8 cellular contexts compared by ENCODE assay signal in genomic region chr4:92303621-92304027, GRCh38. TPM values are rescaled to one million over a fixed set of nuclear protein-coding genes. Genes with fewer than 3 reads are reported as not detected.
DNase-seq lines count a peak whose midpoint lies in the region; TF ChIP-seq lines count a peak whose summit lies in the region.

Gene GRID2, plus strand, starts transcription at chr4:92303966.

- H3K9me3 ChIP-seq in MG63 (no peaks in the 10 kb centered on the region), mesodermal cell (ENCODE audit: control insufficient read depth, low read length) (no peaks in the 10 kb centered on the region), colonic mucosa (no peaks in the 10 kb centered on the region)

- no peaks in the 10 kb centered on the region for H3K9me3 Mint-ChIP-seq in activated T-helper 1 cell treated with anti-CD3 and anti-CD28 coated beads, Interleukin-12 subunit alpha, Interleukin-12 subunit beta, Interleukin-2, Interleukin-4 antibody, amounts not matched to agents 30 ng/mL and 10 ng/mL and 1 ng/mL, durations not matched to agents 14 hours and 24 hours and 36 hours

- WGBS in mesodermal cell (ENCODE audit: insufficient coverage in 2 of 2), 2 experiments: 0% methylated on average over 14 to 17 of the region's 29 CpGs

- H3K4me3 ChIP-seq in MG63: 0 out of 2 replicates have a peak within 1 kb of the TSS, but pooled peaks have one; percentile 3
- no peak within 1 kb of the TSS for H3K4me3 ChIP-seq in choroid plexus epithelial cell (ENCODE audit: low read depth, low read length)
- H3K4me3 ChIP-seq in mesodermal cell (ENCODE audit: extremely low read depth, insufficient read depth, low read length, poor library complexity, severe bottlenecking): peak within 1 kb of the TSS; percentile 46
- no peak within 1 kb of the TSS for H3K4me3 ChIP-seq in colonic mucosa

- no peaks in the 10 kb centered on the region for H3K36me3 ChIP-seq in MG63
- no peaks in the 10 kb centered on the region for H3K36me3 ChIP-seq in mesodermal cell (ENCODE audit: control insufficient read depth, insufficient read depth, low read length)
- H3K36me3 ChIP-seq in colonic mucosa: no peaks in the 10 kb centered on the region

- peaks cover 20% of the 10 kb centered on the region for H3K27me3 Mint-ChIP-seq in activated T-helper 1 cell treated with anti-CD3 and anti-CD28 coated beads, Interleukin-12 subunit alpha, Interleukin-12 subunit beta, Interleukin-2, Interleukin-4 antibody, amounts not matched to agents 30 ng/mL and 10 ng/mL and 1 ng/mL, durations not matched to agents 14 hours and 24 hours and 36 hours (ENCODE audit: insufficient read depth)

- no peak within 1 kb of the TSS for H3K4me3 Mint-ChIP-seq in activated T-helper 1 cell treated with anti-CD3 and anti-CD28 coated beads, Interleukin-12 subunit alpha, Interleukin-12 subunit beta, Interleukin-2, Interleukin-4 antibody, amounts not matched to agents 30 ng/mL and 10 ng/mL and 1 ng/mL, durations not matched to agents 14 hours and 24 hours and 36 hours

- intact Hi-C loops in activated T-helper 1 cell treated with anti-CD3 and anti-CD28 coated beads, Interleukin-12 subunit alpha, Interleukin-12 subunit beta, Interleukin-2, Interleukin-4 antibody, amounts not matched to agents 30 ng/mL and 10 ng/mL and 1 ng/mL, durations not matched to agents 14 hours and 24 hours and 36 hours (cut with micrococcal nuclease): no loop called here
- intact Hi-C loops in colonic mucosa (cut with DNase I): no loop called here

- H3K27me3 ChIP-seq in MG63 (peaks cover 33% of the 10 kb centered on the region), colonic mucosa (peaks cover 38% of the 10 kb centered on the region)

- TF ChIP-seq CTCF in choroid plexus epithelial cell (conservative IDR thresholded peaks at IDR 0.05; ENCODE audit: low read depth, low read length) (no peak), colonic mucosa (IDR thresholded peaks at IDR 0.05) (no peak)

- no peak within 1 kb of the TSS for H3K27ac Mint-ChIP-seq in activated T-helper 1 cell treated with anti-CD3 and anti-CD28 coated beads, Interleukin-12 subunit alpha, Interleukin-12 subunit beta, Interleukin-2, Interleukin-4 antibody, amounts not matched to agents 30 ng/mL and 10 ng/mL and 1 ng/mL, durations not matched to agents 14 hours and 24 hours and 36 hours

- H3K9ac ChIP-seq in colonic mucosa (ENCODE audit: low read depth in 2 of 2, low read length in 2 of 2): no peak within 1 kb of the TSS

- H3K4me1 ChIP-seq in mesodermal cell (ENCODE audit: control insufficient read depth, insufficient read depth, low read length, poor library complexity, severe bottlenecking) (no peaks in the 10 kb centered on the region), colonic mucosa (no peaks in the 10 kb centered on the region)

- no peaks in the 10 kb centered on the region for H3K36me3 Mint-ChIP-seq in activated T-helper 1 cell treated with anti-CD3 and anti-CD28 coated beads, Interleukin-12 subunit alpha, Interleukin-12 subunit beta, Interleukin-2, Interleukin-4 antibody, amounts not matched to agents 30 ng/mL and 10 ng/mL and 1 ng/mL, durations not matched to agents 14 hours and 24 hours and 36 hours (ENCODE audit: low read depth)

- peaks cover 7% of the 10 kb centered on the region for H3K4me1 Mint-ChIP-seq in activated T-helper 1 cell treated with anti-CD3 and anti-CD28 coated beads, Interleukin-12 subunit alpha, Interleukin-12 subunit beta, Interleukin-2, Interleukin-4 antibody, amounts not matched to agents 30 ng/mL and 10 ng/mL and 1 ng/mL, durations not matched to agents 14 hours and 24 hours and 36 hours (ENCODE audit: low read depth)

- DNase-seq in ACHN (peak; percentile 24), MG63 (peak; percentile 20), choroid plexus epithelial cell (ENCODE audit: low read depth) (peak; percentile 16), OCI-M1 (lab: John Stamatoyannopoulos, UW) (no peak), colonic mucosa (no peak)
- no peak for DNase-seq in activated T-helper 1 cell treated with anti-CD3 and anti-CD28 coated beads, Interleukin-12 subunit alpha, Interleukin-12 subunit beta, Interleukin-2, Interleukin-4 antibody, amounts not matched to agents 30 ng/mL and 10 ng/mL and 1 ng/mL, durations not matched to agents 14 hours and 24 hours and 36 hours (ENCODE audit: low spot score)
- DNase-seq in activated naive CD4-positive, alpha-beta T cell treated with Interleukin-2 at 50 U/mL for 16 hours: no peak

- in situ Hi-C loops in ACHN (cut with HindIII; ENCODE audit: low pct_ligation_motif_present, low pct_unique_long_range_greater_than_20kb, low sequenced_read_pairs): no loop called here

- no peak within 1 kb of the TSS for H3K27ac ChIP-seq in mesodermal cell (ENCODE audit: low read depth, low read length, severe bottlenecking)
- H3K27ac ChIP-seq in colonic mucosa: no peak within 1 kb of the TSS

RNA-seq across cellular contexts. Expression of gene GRID2, which starts in this region (rescaled TPM):
- not detected in 2 replicates for total RNA-seq in MG63 (2014; rRNA removed; shearing (Covaris generic); ENCODE audit: low replicate concordance)
- polyA plus RNA-seq in mesodermal cell (2013, experiment 1 of 2): 0.41 TPM
- polyA plus RNA-seq in mesodermal cell (2013, experiment 2 of 2): 0.71 TPM
- not detected in 2 replicates for total RNA-seq in activated T-helper 1 cell treated with anti-CD3 and anti-CD28 coated beads, Interleukin-12 subunit alpha, Interleukin-12 subunit beta, Interleukin-2, Interleukin-4 antibody, amounts not matched to agents 30 ng/mL and 10 ng/mL and 1 ng/mL, durations not matched to agents 14 hours and 24 hours and 36 hours
- total RNA-seq in colonic mucosa: not detected

Comparison
In these comparisons a context has a peak if more than half of its experiments do, and no peak if none do; other contexts are left out.
1. Peak in DNase-seq and H3K4me3 ChIP-seq in MG63; RNA of the gene not detected or under 1 TPM.
2. DNase-seq: peak in ACHN (single experiment) and choroid plexus epithelial cell (single experiment); none in activated T-helper 1 cell treated with anti-CD3 and anti-CD28 coated beads, Interleukin-12 subunit alpha, Interleukin-12 subunit beta, Interleukin-2, Interleukin-4 antibody, amounts not matched to agents 30 ng/mL and 10 ng/mL and 1 ng/mL, durations not matched to agents 14 hours and 24 hours and 36 hours (single experiment), activated naive CD4-positive, alpha-beta T cell treated with Interleukin-2 at 50 U/mL for 16 hours (single experiment), OCI-M1 (single experiment) and colonic mucosa (single experiment).